25 cellular contexts compared by ENCODE assay signal in the genomic region with DNA sequence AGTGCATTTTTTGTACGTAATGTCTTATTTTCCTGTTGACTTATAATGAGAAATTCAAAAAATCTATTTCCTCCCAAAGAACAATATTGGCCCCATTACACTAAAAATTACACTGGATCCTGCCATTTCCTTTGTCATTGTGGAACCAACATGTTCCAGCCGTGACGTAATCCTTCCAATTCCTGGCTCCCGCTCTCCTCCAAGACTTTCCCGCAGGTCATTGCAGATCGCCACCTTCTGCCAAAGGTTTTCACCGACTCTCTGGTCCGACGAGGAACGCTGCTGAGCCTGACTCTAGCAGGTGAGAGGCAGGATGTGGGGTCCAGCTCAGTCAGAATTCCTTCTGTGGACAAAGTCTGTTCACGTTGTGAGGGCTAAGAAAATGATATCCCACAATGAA. TPM values are rescaled to one million over a fixed set of nuclear protein-coding genes. Genes with fewer than 3 reads are reported as not detected.
A peak's percentile ranks its signal among the peaks of the same experiment; 100 is the strongest.
DNase-seq lines count a peak whose midpoint lies in the region; ATAC-seq, FAIRE-seq and TF ChIP-seq lines count a peak whose summit lies in the region.
"Had no signal": no experiment of that assay in that cellular context is flagged by ENCODE, and none has a peak within 500 bp of the region (broad histone marks: within the 10 kb centered on the region; RNA-seq: fewer than 3 reads in every experiment).

No MANE protein-coding gene starts in this region.

- 0 out of 2 replicates have a peak overlapping the region, but pooled peaks have one; percentile 57 for H2AK5ac ChIP-seq in H1 (ENCODE audit: low read depth, low read length)

- intact Hi-C loops in cardiac septum (cut with DNase I): loop anchor here (5.0 kb wide), 2 partner anchors 36 to 99 kb away; a partner anchor contains a TSS
- intact Hi-C loops in Right ventricle myocardium inferior (cut with DNase I): loop anchor here (5.0 kb wide), 1 partner anchor 99 kb away; no protein-coding TSS in a partner anchor
- intact Hi-C loops in right cardiac atrium (cut with DNase I): no loop called here
- intact Hi-C loops in gastrocnemius medialis (cut with DNase I; ENCODE audit: low total_unique reads): no loop called here

- POLR2A ChIA-PET in H1 (lab: Charles Lee; ENCODE audit: partially characterized antibody): no interaction called here

- no peak overlapping the region for H2BK15ac ChIP-seq in H1 (ENCODE audit: low read length)

- H3K79me1 ChIP-seq in H1 (ENCODE audit: low read depth, low read length): no peaks in the 10 kb centered on the region

- H3K4me1 ChIP-seq in H1 (replicated peaks in 1 of 4; ENCODE audit: control insufficient read depth in 3 of 4, insufficient read depth in 4 of 4, low read length in 3 of 4) (peaks cover 0 to 5% (median 0%) of the 10 kb centered on the region in 4 experiments; a peak in 2 of 7 replicates), right cardiac atrium (ENCODE audit: control insufficient read depth, insufficient read depth, low read length) (no peaks in the 10 kb centered on the region), gastrocnemius medialis (no peaks in the 10 kb centered on the region)

- no peak overlapping the region for H2AFZ ChIP-seq in H1 (ENCODE audit: low read length)

- H4K5ac ChIP-seq in H1 (ENCODE audit: insufficient read length, low read depth, low read length): no peak overlapping the region

- no peak for TF ChIP-seq EP300 in H1 (IDR thresholded peaks at IDR 0.05; ENCODE audit: borderline replicate concordance in 1 of 2, low read depth in 2 of 2, low read length in 2 of 2)

- no peaks in the 10 kb centered on the region for H3K23me2 ChIP-seq in H1 (ENCODE audit: low read depth, low read length)

- no peak overlapping the region for H2BK120ac ChIP-seq in H1 (replicated peaks; ENCODE audit: low read depth, low read length)

- no peak overlapping the region for H3K4ac ChIP-seq in H1 (replicated peaks; ENCODE audit: insufficient read length, low read depth, low read length)

- no peak for ATAC-seq in Right ventricle myocardium inferior
- ATAC-seq in right cardiac atrium: no peak
- ATAC-seq in gastrocnemius medialis: peak in 1 of 2 donors; percentile 20
- ATAC-seq in HG02885 (IDR thresholded peaks at IDR 0.05; ENCODE audit: poor library complexity, unreplicated experiment): no peak

- in situ Hi-C loops in gastrocnemius medialis (cut with MboI; ENCODE audit: low sequenced_read_pairs in 4 of 4): loop anchor here in 2 of 4 donors (25.0 kb wide), 1 partner anchor 291 kb away; no protein-coding TSS in a partner anchor

- H3K27ac ChIP-seq in H1 (ENCODE audit: low read depth, low read length) (no peak overlapping the region), right cardiac atrium (ENCODE audit: low read length) (peak overlapping the region; percentile 61), gastrocnemius medialis (peak overlapping the region; percentile 43 to 72 (median 48))
- H3K27ac ChIP-seq: BLaER1 treated with 17β-estradiol and CSF1 and Interleukin-3, amounts not matched to agents 10 nM and 100 nM; HL-60; KMS-11 had no signal

- no peak overlapping the region for H4K91ac ChIP-seq in H1 (replicated peaks; ENCODE audit: insufficient read length, low read length)

- TF ChIP-seq POLR2A in H1 (IDR thresholded peaks at IDR 0.05; ENCODE audit: control extremely low read depth in 1 of 2, low read depth in 2 of 2, low read length in 2 of 2) (no peak), gastrocnemius medialis (IDR thresholded peaks at IDR 0.05) (no peak)

- H2BK5ac ChIP-seq in H1 (ENCODE audit: low read depth, low read length): no peak overlapping the region

- no peak overlapping the region for H3K14ac ChIP-seq in H1 (ENCODE audit: insufficient read length)

- no peak overlapping the region for H3K9ac ChIP-seq in H1 (replicated peaks in 1 of 4; ENCODE audit: extremely low read depth in 1 of 4, low read depth in 3 of 4, low read length in 3 of 4)
- H3K9ac ChIP-seq: BLaER1 treated with 17β-estradiol and CSF1 and Interleukin-3, amounts not matched to agents 10 nM and 100 nM; KMS-11 had no signal

- H3K9me3 ChIP-seq in H1 (ENCODE audit: insufficient read depth in 2 of 2, low read depth in 1 of 2, low read length in 1 of 2) (no peaks in the 10 kb centered on the region), right cardiac atrium (ENCODE audit: control insufficient read depth, low read length) (no peaks in the 10 kb centered on the region), gastrocnemius medialis (no peaks in the 10 kb centered on the region)

- no peak overlapping the region for H3K4me3 ChIP-seq in H1 (ENCODE audit: extremely low read depth in 1 of 4, insufficient read depth in 2 of 4, low read depth in 3 of 4, low read length in 4 of 4)
- H3K4me3 ChIP-seq in right cardiac atrium (ENCODE audit: low read length): no peak overlapping the region
- peak overlapping the region in 1 of 4 donors; percentile 4 for H3K4me3 ChIP-seq in gastrocnemius medialis
- H3K4me3 ChIP-seq: BLaER1 treated with 17β-estradiol and CSF1 and Interleukin-3, amounts not matched to agents 10 nM and 100 nM had no signal

- H3K27me3 ChIP-seq in H1 (replicated peaks in 1 of 4; ENCODE audit: control insufficient read depth in 3 of 4, extremely low read depth in 1 of 4, insufficient read depth in 3 of 4, low read length in 3 of 4) (no peaks in the 10 kb centered on the region), right cardiac atrium (ENCODE audit: control insufficient read depth, insufficient read depth) (no peaks in the 10 kb centered on the region), gastrocnemius medialis (no peaks in the 10 kb centered on the region)
- H3K27me3 ChIP-seq: BLaER1 treated with 17β-estradiol and CSF1 and Interleukin-3, amounts not matched to agents 10 nM and 100 nM had no signal

- no peak for FAIRE-seq in H1 (lab: Jason Lieb, UNC)
- FAIRE-seq: G401.6, GM12892, GM18507, GM19239, RCC 7860 had no signal

- peak; percentile 65 for DNase-seq in cardiac septum (ENCODE audit: low spot score)
- DNase-seq in Right ventricle myocardium inferior (ENCODE audit: missing footprints): no peak
- DNase-seq in H1 (ENCODE audit: low read depth in 1 of 2, low spot score in 2 of 2): no peak
- no peak for DNase-seq in right cardiac atrium
- DNase-seq in gastrocnemius medialis: no peak
- no peak for DNase-seq in NCI-H1048 (lab: John Stamatoyannopoulos, UW)
- no peak for DNase-seq in NCI-H2196 (lab: John Stamatoyannopoulos, UW; ENCODE audit: unreplicated experiment)
- DNase-seq: 8988T; CD4-positive, alpha-beta memory T cell; NCI-H1105; NCI-H146; NCI-H2029; NCI-H2171; NCI-H524 treated with DMSO at 0.1 percent for 48 hours; NCI-H82; OCI-M1 had no signal

- H3K23ac ChIP-seq in H1 (ENCODE audit: insufficient read length): no peak overlapping the region

- H4K8ac ChIP-seq in H1 (ENCODE audit: extremely low read depth, insufficient read depth, low read length): no peak overlapping the region

- no peak for TF ChIP-seq RAD21 in H1 (IDR thresholded peaks at IDR 0.05 in 1 of 2, conservative IDR thresholded peaks at IDR 0.05 in 1 of 2; ENCODE audit: low read depth in 2 of 2, low read length in 2 of 2)

- H3K36me3 ChIP-seq in H1 (ENCODE audit: control insufficient read depth in 2 of 4, insufficient read depth in 4 of 4, low read length in 3 of 4) (no peaks in the 10 kb centered on the region), gastrocnemius medialis (no peaks in the 10 kb centered on the region)
- H3K36me3 ChIP-seq: BLaER1 treated with 17β-estradiol and CSF1 and Interleukin-3, amounts not matched to agents 10 nM and 100 nM had no signal

- no peak overlapping the region for H3K4me2 ChIP-seq in H1 (ENCODE audit: insufficient read depth in 1 of 2, low read depth in 2 of 2, low read length in 2 of 2)
- H3K4me2 ChIP-seq: BLaER1 treated with 17β-estradiol and CSF1 and Interleukin-3, amounts not matched to agents 10 nM and 100 nM; KMS-11 had no signal

- no peak overlapping the region for H3K18ac ChIP-seq in H1 (ENCODE audit: extremely low read depth, low read length)

- H2BK20ac ChIP-seq in H1 (ENCODE audit: low read length): no peak overlapping the region

- 86% methylated on average over 11 of the region's 11 CpGs; no CpG with 5 or more reads in 1 of the 2 experiments for WGBS in H1 (ENCODE audit: extremely low coverage in 1 of 2, insufficient coverage in 1 of 2, insufficient read length in 1 of 2, insufficient replicate concordance in 2 of 2, low coverage in 1 of 2, low lambda C conversion rate in 2 of 2, missing lambda C conversion rate in 1 of 2), 2 experiments
- 70% methylated on average over 11 of the region's 11 CpGs for WGBS in right cardiac atrium

- no peaks in the 10 kb centered on the region for H3K79me2 ChIP-seq in H1 (ENCODE audit: control insufficient read depth in 1 of 2, insufficient read depth in 2 of 2, low read length in 2 of 2)

- CTCF ChIA-PET in H1 (lab: Charles Lee; ENCODE audit: partially characterized antibody): no interaction called here

- TF ChIP-seq CTCF in H1 (IDR thresholded peaks at IDR 0.05; ENCODE audit: control extremely low read depth in 1 of 3, insufficient read depth in 1 of 3, low read depth in 1 of 3, low read length in 3 of 3): no peak
- no peak for TF ChIP-seq CTCF in gastrocnemius medialis (IDR thresholded peaks at IDR 0.05 in 4 of 5, conservative IDR thresholded peaks at IDR 0.05 in 1 of 5)

- H3K56ac ChIP-seq in H1 (replicated peaks; ENCODE audit: insufficient read length, low read depth, low read length): no peak overlapping the region

- no peak overlapping the region for H2BK12ac ChIP-seq in H1 (ENCODE audit: low read depth, low read length)

- no peaks in the 10 kb centered on the region for H4K20me1 ChIP-seq in H1 (replicated peaks in 1 of 2; ENCODE audit: control insufficient read depth in 1 of 2, insufficient read depth in 2 of 2, low read length in 2 of 2)
- H4K20me1 ChIP-seq: BLaER1 treated with 17β-estradiol and CSF1 and Interleukin-3, amounts not matched to agents 10 nM and 100 nM had no signal

RNA-seq across cellular contexts. Expression of a gene that starts 38.0 kb away (rescaled TPM):
- total RNA-seq in cardiac septum (33.7 TPM), Right ventricle myocardium inferior (71.5 TPM), right cardiac atrium (10 to 100 TPM; 27.1 to 42.9 (median 33.8) TPM), gastrocnemius medialis (10 to 100 TPM; 25.7 to 34.0 (median 29.9) TPM)
- 3.6 and 3.9 TPM in 2 replicates for total RNA-seq in H1 (2021; fragmentation: NEBNext Ultra II Directional; extraction: Animal tissue kit (Norgen Biotek cat#: 25700))
- polyA plus RNA-seq in H1 (2011; rRNA removed) (2.0 and 2.8 TPM in 2 replicates), right cardiac atrium (23.4 TPM)
- polyA plus RNA-seq in H1 (2011; cell fraction: cytosol; rRNA removed): 3.3 TPM
- 7.5 TPM for polyA plus RNA-seq in H1 (2011; cell fraction: nucleus; rRNA removed)
- 2.7 to 4.5 TPM (median 4.3 TPM) in 4 replicates for polyA plus RNA-seq in H1 (2012, experiment 1 of 2)
- polyA plus RNA-seq in H1 (2012, experiment 2 of 2): 1.3 TPM
- polyA plus RNA-seq in H1 (2013, experiment 1 of 2): 1.7 TPM
- 2.2 TPM for polyA plus RNA-seq in H1 (2013, experiment 2 of 2)
- 3.8 and 5.7 TPM in 2 replicates for polyA minus RNA-seq in H1 (2011; rRNA and poly(A)+ RNA removed)
- 5.7 TPM for polyA minus RNA-seq in H1 (2011; cell fraction: cytosol; rRNA and poly(A)+ RNA removed)
- polyA minus RNA-seq in H1 (2011; cell fraction: nucleus; rRNA and poly(A)+ RNA removed): 5.0 TPM

RNA-seq across cellular contexts. Expression of a gene that starts 39.7 kb away (rescaled TPM):
- 13.3 TPM for total RNA-seq in cardiac septum
- total RNA-seq in Right ventricle myocardium inferior: 23.1 TPM
- 0.25 and 0.32 TPM in 2 replicates for total RNA-seq in H1 (2021; fragmentation: NEBNext Ultra II Directional; extraction: Animal tissue kit (Norgen Biotek cat#: 25700))
- 0.03 and 0.06 TPM in 2 replicates for polyA plus RNA-seq in H1 (2011; rRNA removed)
- polyA plus RNA-seq in H1 (2011; cell fraction: cytosol; rRNA removed): 0.08 TPM
- polyA plus RNA-seq in H1 (2011; cell fraction: nucleus; rRNA removed): 0.11 TPM
- polyA plus RNA-seq in H1 (2012, experiment 1 of 2): 0.08 to 0.22 TPM (median 0.13 TPM) in 4 replicates
- polyA plus RNA-seq in H1 (2012, experiment 2 of 2): 0.05 TPM
- polyA plus RNA-seq in H1 (2013, experiment 1 of 2): 0.24 TPM
- polyA plus RNA-seq in H1 (2013, experiment 2 of 2): 0.20 TPM
- polyA minus RNA-seq in H1 (2011; rRNA and poly(A)+ RNA removed): 0.07 and 0.09 TPM in 2 replicates
- polyA minus RNA-seq in H1 (2011; cell fraction: cytosol; rRNA and poly(A)+ RNA removed): 0.22 TPM
- 0.20 TPM for polyA minus RNA-seq in H1 (2011; cell fraction: nucleus; rRNA and poly(A)+ RNA removed)
- 10 to 100 TPM; 13.3 to 24.7 (median 20.4) TPM for total RNA-seq in right cardiac atrium
- 12.7 TPM for polyA plus RNA-seq in right cardiac atrium
- total RNA-seq in gastrocnemius medialis: 1 to 10 TPM; 5.9 to 7.9 (median 7.6) TPM

Comparison
In these comparisons a context has a peak if more than half of its experiments do, and no peak if none do; other contexts are left out.
1. intact Hi-C loops: an anchor here in cardiac septum (5.0 kb wide) and Right ventricle myocardium inferior (5.0 kb wide); none called in right cardiac atrium and gastrocnemius medialis.